Comparison of ENCODE assay signal across 8 cellular contexts in genomic region chr19:6521718-6522646, GRCh38. TPM values are rescaled to one million over a fixed set of nuclear protein-coding genes. Genes with fewer than 3 reads are reported as not detected.
DNase-seq lines count a peak whose midpoint lies in the region; ATAC-seq, FAIRE-seq and TF ChIP-seq lines count a peak whose summit lies in the region.

No MANE protein-coding gene starts in this region.

- peaks cover 44% of the 10 kb centered on the region for H3K4me1 Mint-ChIP-seq in stimulated activated naive CD8-positive, alpha-beta T cell treated with anti-CD3 and anti-CD28 coated beads, Interleukin-15, amount 100 ng/mL, for 72 hours

- no peak for TF ChIP-seq CTCF in foreskin fibroblast (IDR thresholded peaks at IDR 0.05; ENCODE audit: low read depth, low read length)

- 51 to 55% methylated on average over 20 of the region's 20 CpGs for WGBS in aorta, 2 donors

- H3K27me3 Mint-ChIP-seq in stimulated activated naive CD8-positive, alpha-beta T cell treated with anti-CD3 and anti-CD28 coated beads, Interleukin-15, amount 100 ng/mL, for 72 hours, result no peaks in the 10 kb centered on the region

- peak overlapping the region in 1 of 2 donors; percentile 14 for H3K4me3 Mint-ChIP-seq in stimulated activated naive CD8-positive, alpha-beta T cell treated with anti-CD3 and anti-CD28 coated beads, Interleukin-15, amount 100 ng/mL, for 72 hours

- H3K9me3 ChIP-seq in aorta (ENCODE audit: control insufficient read depth, low read length), result no peaks in the 10 kb centered on the region

- ATAC-seq in GM18502 (IDR thresholded peaks at IDR 0.05; ENCODE audit: poor library complexity, unreplicated experiment) (peak; percentile 53), HG02610 (IDR thresholded peaks at IDR 0.05; ENCODE audit: unreplicated experiment) (peak; percentile 42), aorta (ENCODE audit: low FRiP score) (no peak)
- ATAC-seq in stimulated activated naive CD8-positive, alpha-beta T cell treated with anti-CD3 and anti-CD28 coated beads, Interleukin-15, amount 100 ng/mL, for 72 hours, result peak; percentile 72

- H3K4me1 ChIP-seq in aorta (ENCODE audit: control insufficient read depth in 1 of 2, insufficient read depth in 2 of 2, low read length in 2 of 2), result no peaks in the 10 kb centered on the region

- H3K36me3 ChIP-seq in aorta (ENCODE audit: control insufficient read depth in 1 of 2, insufficient read depth in 2 of 2, low read length in 1 of 2), result no peaks in the 10 kb centered on the region

- DNase-seq in RCC 7860 (ENCODE audit: low spot score), result peak; percentile 92
- peak; percentile 51 for DNase-seq in effector CD4-positive, alpha-beta T cell
- peak in 1 of 2 donors; percentile 57 for DNase-seq in stimulated activated naive CD8-positive, alpha-beta T cell treated with anti-CD3 and anti-CD28 coated beads, Interleukin-15, amount 100 ng/mL, for 72 hours
- DNase-seq in NCI-H510A treated with DMSO at 0.1 percent for 48 hours (lab: John Stamatoyannopoulos, UW), result no peak
- DNase-seq in aorta, result no peak
- no peak for DNase-seq in foreskin fibroblast

- H3K27me3 ChIP-seq in aorta (ENCODE audit: control insufficient read depth in 1 of 2, insufficient read depth in 2 of 2, low read length in 1 of 2), result no peaks in the 10 kb centered on the region

- H3K27ac ChIP-seq in aorta (ENCODE audit: low read depth in 1 of 2, low read length in 2 of 2), result no peak overlapping the region

- H3K9me3 Mint-ChIP-seq in stimulated activated naive CD8-positive, alpha-beta T cell treated with anti-CD3 and anti-CD28 coated beads, Interleukin-15, amount 100 ng/mL, for 72 hours, result peaks cover 0 to 3% of the 10 kb centered on the region in 2 donors

- peak; percentile 94 for FAIRE-seq in RCC 7860 (lab: Jason Lieb, UNC)

- no peak overlapping the region for H3K4me3 ChIP-seq in aorta (ENCODE audit: low read length in 2 of 2)
- H3K4me3 ChIP-seq in foreskin fibroblast (ENCODE audit: low read depth in 1 of 2, low read length in 2 of 2), result no peak overlapping the region

- peak overlapping the region in 1 of 2 donors; percentile 5 for H3K27ac Mint-ChIP-seq in stimulated activated naive CD8-positive, alpha-beta T cell treated with anti-CD3 and anti-CD28 coated beads, Interleukin-15, amount 100 ng/mL, for 72 hours

- intact Hi-C loops in aorta (cut with DNase I), result loop anchor here in 1 of 2 donors (10.0 kb wide), 1 partner anchor 213 kb away; the partner anchor contains the start of genes GPR108 and TRIP10

RNA-seq across cellular contexts. Expression of gene TNFSF9, which starts 8.8 kb away (rescaled TPM):
- total RNA-seq in aorta, result 1 to 10 TPM; 1.2 to 1.6 TPM
- polyA plus RNA-seq in aorta, result not detected

RNA-seq across cellular contexts. Expression of gene TUBB4A, which starts 19.9 kb away (rescaled TPM):
- under 1 TPM; 0.68 to 0.90 TPM for total RNA-seq in aorta
- not detected for polyA plus RNA-seq in aorta

RNA-seq across cellular contexts. Expression of gene DENND1C, which starts 40.4 kb away (rescaled TPM):
- total RNA-seq in aorta, result 1 to 10 TPM; 3.9 to 7.6 TPM
- 1 to 10 TPM in 1 of 2 donors, under 1 TPM in 1; 0.20 to 1.9 TPM for polyA plus RNA-seq in aorta

RNA-seq across cellular contexts. Expression of gene CRB3, which starts 57.9 kb away (rescaled TPM):
- not detected for total RNA-seq in aorta
- polyA plus RNA-seq in aorta, result 10 to 100 TPM in 1 of 2 donors, under 1 TPM in 1; 0.38 to 13.9 TPM

Comparison
In these comparisons a context has a peak if more than half of its experiments do, and no peak if none do; other contexts are left out.
1. DNase-seq: peak in RCC 7860 (single experiment) and effector CD4-positive, alpha-beta T cell (single experiment); none in NCI-H510A treated with DMSO at 0.1 percent for 48 hours (single experiment), aorta (0 of 2) and foreskin fibroblast (0 of 2).